22 cellular contexts compared by ENCODE assay signal in genomic region chr3:52069891-52070290, GRCh38. TPM values are rescaled to one million over a fixed set of nuclear protein-coding genes. Genes with fewer than 3 reads are reported as not detected.
A peak's percentile ranks its signal among the peaks of the same experiment; 100 is the strongest.
DNase-seq lines count a peak whose midpoint lies in the region; ATAC-seq and TF ChIP-seq lines count a peak whose summit lies in the region.
"Had no signal": no experiment of that assay in that cellular context is flagged by ENCODE, and none has a peak within 500 bp of the region (broad histone marks: within the 10 kb centered on the region; RNA-seq: fewer than 3 reads in every experiment).

No MANE protein-coding gene starts in this region.

- in situ Hi-C loops in KBM-7 (cut with MboI; ENCODE audit: low pct_unique_long_range_greater_than_20kb, low sequenced_read_pairs) (no loop called here), brain microvascular endothelial cell (cut with HindIII; ENCODE audit: low pct_ligation_motif_present, low sequenced_read_pairs) (no loop called here)

- H3K27me3 Mint-ChIP-seq in activated CD8-positive, alpha-beta T cell treated with anti-CD3 and anti-CD28 coated beads for 36 hours: no peaks in the 10 kb centered on the region
- H3K27me3 Mint-ChIP-seq in activated CD8-positive, alpha-beta T cell treated with anti-CD3 and anti-CD28 coated beads, Interleukin-2, amount 10 ng/mL, durations not matched to agents 7 days and 5 days (ENCODE audit: low read depth): no peaks in the 10 kb centered on the region
- H3K27me3 Mint-ChIP-seq in nephron (ENCODE audit: low read depth): peaks cover 3% of the 10 kb centered on the region
- no peaks in the 10 kb centered on the region for H3K27me3 Mint-ChIP-seq in activated naive CD8-positive, alpha-beta T cell treated with anti-CD3 and anti-CD28 coated beads, Interleukin-2, amount 50 U/mL, for 24 hours
- H3K27me3 Mint-ChIP-seq: activated CD4-positive, alpha-beta memory T cell treated with anti-CD3 and anti-CD28 coated beads for 36 hours; activated naive CD8-positive, alpha-beta T cell treated with anti-CD3 and anti-CD28 coated beads for 36 hours; IgD-negative memory B cell had no signal

- CTCF ChIA-PET in activated CD8-positive, alpha-beta T cell treated with anti-CD3 and anti-CD28 coated beads for 36 hours (lab: Charles Lee): no interaction called here
- CTCF ChIA-PET in activated CD8-positive, alpha-beta T cell treated with anti-CD3 and anti-CD28 coated beads, Interleukin-2, amount 10 ng/mL, durations not matched to agents 7 days and 5 days (lab: Charles Lee): interaction anchor here (1.3 kb wide), 1 partner anchor 10 kb away, joined by 3 read pairs; no protein-coding TSS in a partner anchor

- H3K4me3 ChIP-seq in thyroid gland (replicated peaks in 1 of 3) (no peak overlapping the region), brain microvascular endothelial cell (ENCODE audit: low read depth, low read length) (no peak overlapping the region)
- H3K4me3 ChIP-seq: cardiac muscle cell, ovary had no signal

- WGBS in thyroid gland, 2 donors: 89 to 100% methylated on average over 2 to 4 of the region's 4 CpGs

- H3K27ac ChIP-seq in thyroid gland (peak overlapping the region in 2 of 3 donors; percentile 82 to 93), brain microvascular endothelial cell (no peak overlapping the region)
- H3K27ac ChIP-seq: 22Rv1, cardiac muscle cell, ovary had no signal

- H3K4me3 Mint-ChIP-seq in activated CD8-positive, alpha-beta T cell treated with anti-CD3 and anti-CD28 coated beads for 36 hours: no peak overlapping the region
- H3K4me3 Mint-ChIP-seq in activated CD8-positive, alpha-beta T cell treated with anti-CD3 and anti-CD28 coated beads, Interleukin-2, amount 10 ng/mL, durations not matched to agents 7 days and 5 days: no peak overlapping the region
- H3K4me3 Mint-ChIP-seq in nephron: no peak overlapping the region
- H3K4me3 Mint-ChIP-seq in activated naive CD8-positive, alpha-beta T cell treated with anti-CD3 and anti-CD28 coated beads, Interleukin-2, amount 50 U/mL, for 24 hours: no peak overlapping the region
- H3K4me3 Mint-ChIP-seq: activated CD4-positive, alpha-beta memory T cell treated with anti-CD3 and anti-CD28 coated beads for 36 hours; activated naive CD8-positive, alpha-beta T cell treated with anti-CD3 and anti-CD28 coated beads for 36 hours; T-helper 1 cell treated with Interleukin-12 subunit alpha and Interleukin-12 subunit beta and Interleukin-4 antibody, amounts not matched to agents 30 μg/mL and 1 μg/mL, for 36 hours had no signal

- no peaks in the 10 kb centered on the region for H3K9me3 ChIP-seq in thyroid gland
- H3K9me3 ChIP-seq: ovary had no signal

- DNase-seq in activated CD8-positive, alpha-beta T cell treated with anti-CD3 and anti-CD28 coated beads for 36 hours: no peak
- DNase-seq in activated CD8-positive, alpha-beta T cell treated with anti-CD3 and anti-CD28 coated beads, Interleukin-2, amount 10 ng/mL, durations not matched to agents 7 days and 5 days: no peak
- DNase-seq in cerebellum (ENCODE audit: low spot score): peak; percentile 66
- no peak for DNase-seq in thyroid gland
- no peak for DNase-seq in KBM-7
- no peak for DNase-seq in activated naive CD8-positive, alpha-beta T cell treated with anti-CD3 and anti-CD28 coated beads, Interleukin-2, amount 50 U/mL, for 24 hours
- no peak for DNase-seq in brain microvascular endothelial cell
- DNase-seq: activated CD4-positive, alpha-beta memory T cell treated with anti-CD3 and anti-CD28 coated beads for 36 hours; activated naive CD8-positive, alpha-beta T cell treated with anti-CD3 and anti-CD28 coated beads for 36 hours; activated T-cell treated with anti-CD3 and anti-CD28 coated beads, Interleukin-2, amount 50 U/mL, for 48 hours; Calu3; effector memory CD4-positive, alpha-beta T cell; NCI-H1694; NCI-H446 treated with DMSO at 0.1 percent for 48 hours; ovary; stimulated activated CD4-positive, alpha-beta T cell treated with anti-CD3 and anti-CD28 coated beads, Interleukin-4, amount 100 ng/mL, for 1 hour had no signal

- POLR2A ChIA-PET in activated CD8-positive, alpha-beta T cell treated with anti-CD3 and anti-CD28 coated beads for 36 hours (lab: Charles Lee): interaction anchor here (0.8 kb wide), 1 partner anchor 12 kb away, joined by 3 read pairs; no protein-coding TSS in a partner anchor
- POLR2A ChIA-PET in activated CD8-positive, alpha-beta T cell treated with anti-CD3 and anti-CD28 coated beads, Interleukin-2, amount 10 ng/mL, durations not matched to agents 7 days and 5 days (lab: Charles Lee): no interaction called here

- TF ChIP-seq CTCF in activated CD8-positive, alpha-beta T cell treated with anti-CD3 and anti-CD28 coated beads for 36 hours (IDR thresholded peaks at IDR 0.05): no peak
- no peak for TF ChIP-seq CTCF in nephron (IDR thresholded peaks at IDR 0.05; ENCODE audit: unreplicated experiment in 3 of 3)
- TF ChIP-seq CTCF in thyroid gland (IDR thresholded peaks at IDR 0.05): no peak
- TF ChIP-seq CTCF in brain microvascular endothelial cell (IDR thresholded peaks at IDR 0.05; ENCODE audit: low read depth, low read length, missing control alignments): no peak

- H3K9me3 Mint-ChIP-seq in activated CD8-positive, alpha-beta T cell treated with anti-CD3 and anti-CD28 coated beads for 36 hours: no peaks in the 10 kb centered on the region
- no peaks in the 10 kb centered on the region for H3K9me3 Mint-ChIP-seq in activated CD8-positive, alpha-beta T cell treated with anti-CD3 and anti-CD28 coated beads, Interleukin-2, amount 10 ng/mL, durations not matched to agents 7 days and 5 days (ENCODE audit: insufficient read depth)
- H3K9me3 Mint-ChIP-seq in nephron: no peaks in the 10 kb centered on the region
- no peaks in the 10 kb centered on the region for H3K9me3 Mint-ChIP-seq in activated naive CD8-positive, alpha-beta T cell treated with anti-CD3 and anti-CD28 coated beads, Interleukin-2, amount 50 U/mL, for 24 hours
- H3K9me3 Mint-ChIP-seq: activated CD4-positive, alpha-beta memory T cell treated with anti-CD3 and anti-CD28 coated beads for 36 hours; activated naive CD8-positive, alpha-beta T cell treated with anti-CD3 and anti-CD28 coated beads for 36 hours; IgD-negative memory B cell; T-helper 1 cell treated with Interleukin-12 subunit alpha and Interleukin-12 subunit beta and Interleukin-4 antibody, amounts not matched to agents 30 μg/mL and 1 μg/mL, for 36 hours had no signal

- H3K27ac Mint-ChIP-seq in activated CD8-positive, alpha-beta T cell treated with anti-CD3 and anti-CD28 coated beads for 36 hours: peak overlapping the region; percentile 20
- no peak overlapping the region for H3K27ac Mint-ChIP-seq in activated CD8-positive, alpha-beta T cell treated with anti-CD3 and anti-CD28 coated beads, Interleukin-2, amount 10 ng/mL, durations not matched to agents 7 days and 5 days
- H3K27ac Mint-ChIP-seq in nephron: peak overlapping the region; percentile 94 to 99 (median 97)
- H3K27ac Mint-ChIP-seq in activated naive CD8-positive, alpha-beta T cell treated with anti-CD3 and anti-CD28 coated beads, Interleukin-2, amount 50 U/mL, for 24 hours: no peak overlapping the region
- H3K27ac Mint-ChIP-seq: activated CD4-positive, alpha-beta memory T cell treated with anti-CD3 and anti-CD28 coated beads for 36 hours; activated naive CD8-positive, alpha-beta T cell treated with anti-CD3 and anti-CD28 coated beads for 36 hours; IgD-negative memory B cell; T-helper 1 cell treated with Interleukin-12 subunit alpha and Interleukin-12 subunit beta and Interleukin-4 antibody, amounts not matched to agents 30 μg/mL and 1 μg/mL, for 36 hours had no signal

- intact Hi-C loops in activated CD8-positive, alpha-beta T cell treated with anti-CD3 and anti-CD28 coated beads for 36 hours (cut with micrococcal nuclease): no loop called here
- intact Hi-C loops in thyroid gland (cut with DNase I): no loop called here

- no peaks in the 10 kb centered on the region for H3K36me3 Mint-ChIP-seq in activated CD8-positive, alpha-beta T cell treated with anti-CD3 and anti-CD28 coated beads for 36 hours (ENCODE audit: low read depth)
- peaks cover 6% of the 10 kb centered on the region for H3K36me3 Mint-ChIP-seq in activated CD8-positive, alpha-beta T cell treated with anti-CD3 and anti-CD28 coated beads, Interleukin-2, amount 10 ng/mL, durations not matched to agents 7 days and 5 days (ENCODE audit: low read depth)
- H3K36me3 Mint-ChIP-seq in nephron (ENCODE audit: low read depth): no peaks in the 10 kb centered on the region
- H3K36me3 Mint-ChIP-seq in activated naive CD8-positive, alpha-beta T cell treated with anti-CD3 and anti-CD28 coated beads, Interleukin-2, amount 50 U/mL, for 24 hours (ENCODE audit: low read depth): no peaks in the 10 kb centered on the region
- H3K36me3 Mint-ChIP-seq: activated CD4-positive, alpha-beta memory T cell treated with anti-CD3 and anti-CD28 coated beads for 36 hours; activated naive CD8-positive, alpha-beta T cell treated with anti-CD3 and anti-CD28 coated beads for 36 hours had no signal

- H3K36me3 ChIP-seq in thyroid gland: no peaks in the 10 kb centered on the region
- H3K36me3 ChIP-seq in brain microvascular endothelial cell (replicated peaks): no peaks in the 10 kb centered on the region
- H3K36me3 ChIP-seq: cardiac muscle cell, ovary had no signal

- ATAC-seq in activated CD8-positive, alpha-beta T cell treated with anti-CD3 and anti-CD28 coated beads for 36 hours: no peak
- no peak for ATAC-seq in activated CD8-positive, alpha-beta T cell treated with anti-CD3 and anti-CD28 coated beads, Interleukin-2, amount 10 ng/mL, durations not matched to agents 7 days and 5 days
- ATAC-seq in activated naive CD8-positive, alpha-beta T cell treated with anti-CD3 and anti-CD28 coated beads, Interleukin-2, amount 50 U/mL, for 24 hours: no peak
- ATAC-seq: HCT116 had no signal

- peaks cover 12% of the 10 kb centered on the region for H3K4me1 Mint-ChIP-seq in activated CD8-positive, alpha-beta T cell treated with anti-CD3 and anti-CD28 coated beads for 36 hours (ENCODE audit: low read depth)
- peaks cover 11% of the 10 kb centered on the region for H3K4me1 Mint-ChIP-seq in activated CD8-positive, alpha-beta T cell treated with anti-CD3 and anti-CD28 coated beads, Interleukin-2, amount 10 ng/mL, durations not matched to agents 7 days and 5 days (ENCODE audit: low read depth)
- peaks cover 59% of the 10 kb centered on the region for H3K4me1 Mint-ChIP-seq in nephron
- peaks cover 13% of the 10 kb centered on the region for H3K4me1 Mint-ChIP-seq in activated naive CD8-positive, alpha-beta T cell treated with anti-CD3 and anti-CD28 coated beads, Interleukin-2, amount 50 U/mL, for 24 hours
- H3K4me1 Mint-ChIP-seq: IgD-negative memory B cell had no signal

- TF ChIP-seq POLR2A in thyroid gland (IDR thresholded peaks at IDR 0.05): no peak

- H3K4me1 ChIP-seq in thyroid gland: peaks cover 19 to 22% of the 10 kb centered on the region in 2 donors

- H3K27me3 ChIP-seq in thyroid gland: no peaks in the 10 kb centered on the region
- no peaks in the 10 kb centered on the region for H3K27me3 ChIP-seq in brain microvascular endothelial cell (replicated peaks)
- H3K27me3 ChIP-seq: cardiac muscle cell, ovary had no signal

RNA-seq across cellular contexts. Expression of gene DUSP7, which starts 13.5 kb away (rescaled TPM):
- 10 to 100 TPM; 19.6 to 21.6 TPM for total RNA-seq in activated CD8-positive, alpha-beta T cell treated with anti-CD3 and anti-CD28 coated beads for 36 hours
- total RNA-seq in activated CD8-positive, alpha-beta T cell treated with anti-CD3 and anti-CD28 coated beads, Interleukin-2, amount 10 ng/mL, durations not matched to agents 7 days and 5 days: 10 to 100 TPM; 37.4 to 39.1 TPM
- total RNA-seq in cerebellum (6.0 TPM), thyroid gland (10 to 100 TPM in 3 of 4 donors, 1 to 10 TPM in 1; 6.9 to 10.6 (median 10.4) TPM)

Comparison
In these comparisons a context has a peak if more than half of its experiments do, and no peak if none do; other contexts are left out.
1. H3K27ac Mint-ChIP-seq: peak in activated CD8-positive, alpha-beta T cell treated with anti-CD3 and anti-CD28 coated beads for 36 hours (single experiment) and nephron (3 of 3); none in activated CD8-positive, alpha-beta T cell treated with anti-CD3 and anti-CD28 coated beads, Interleukin-2, amount 10 ng/mL, durations not matched to agents 7 days and 5 days (single experiment) and activated naive CD8-positive, alpha-beta T cell treated with anti-CD3 and anti-CD28 coated beads, Interleukin-2, amount 50 U/mL, for 24 hours (single experiment).